Comparison of ENCODE assay signal across 8 cellular contexts in the genomic region with DNA sequence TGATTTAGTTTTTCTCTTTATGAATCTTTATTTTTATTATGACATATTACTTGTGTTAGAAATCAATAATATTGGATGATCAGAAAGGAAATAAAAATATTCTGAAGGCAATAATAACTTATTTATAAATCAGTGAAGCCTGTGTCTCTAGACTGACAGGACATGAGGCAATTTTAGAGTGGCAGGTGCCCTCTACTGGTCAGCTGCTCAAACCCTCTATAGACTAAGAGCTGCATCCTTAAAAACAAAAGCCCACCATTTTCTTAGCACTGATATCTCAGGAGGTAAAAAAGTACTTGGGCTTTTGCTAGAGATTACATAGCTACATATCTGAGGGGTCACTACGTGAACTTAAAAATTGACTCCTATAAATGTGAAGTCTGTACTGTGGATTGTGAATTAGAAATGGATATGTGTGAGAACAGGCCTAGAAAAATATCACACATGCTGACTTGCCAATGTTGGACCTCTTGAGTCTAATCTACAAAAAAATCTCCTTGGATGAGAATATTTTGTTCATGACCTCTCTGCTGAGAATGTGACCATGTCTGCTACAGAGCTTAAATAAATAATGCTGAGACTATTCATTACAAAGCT.
DNase-seq lines count a peak whose midpoint lies in the region; TF ChIP-seq lines count a peak whose summit lies in the region.
"Had no signal": no experiment of that assay in that cellular context is flagged by ENCODE, and none has a peak within 500 bp of the region (broad histone marks: within the 10 kb centered on the region; RNA-seq: fewer than 3 reads in every experiment).

No MANE protein-coding gene starts in this region.

- no peak overlapping the region for H3K27ac ChIP-seq in tibial artery

- H3K36me3 Mint-ChIP-seq in activated naive CD4-positive, alpha-beta T cell treated with anti-CD3 and anti-CD28 coated beads, Interleukin-2, amount 10 ng/mL, durations not matched to agents 7 days and 5 days, result no peaks in the 10 kb centered on the region

- no peaks in the 10 kb centered on the region for H3K9me3 ChIP-seq in tibial artery

- intact Hi-C loops in tibial artery (cut with DNase I; ENCODE audit: low total_unique reads), result loop anchor here (10.0 kb wide), 1 partner anchor 710 kb away; no protein-coding TSS in a partner anchor

- DNase-seq in GM06990 (ENCODE audit: extremely low read depth, insufficient read length) (no peak), MV-4-11 (lab: John Stamatoyannopoulos, UW) (peak; percentile 13), astrocyte of the cerebellum (ENCODE audit: low read depth) (no peak), iPS-NIHi7 (ENCODE audit: extremely low spot score) (peak; percentile 53), tibial artery (peak in 1 of 2 donors; percentile 30)
- no peak for DNase-seq in activated naive CD4-positive, alpha-beta T cell treated with anti-CD3 and anti-CD28 coated beads, Interleukin-2, amount 10 ng/mL, durations not matched to agents 7 days and 5 days
- DNase-seq in stimulated activated CD4-positive, alpha-beta T cell treated with anti-CD3 and anti-CD28 coated beads, Interleukin-1b, Interleukin-23, amount 100 ng/mL, for 48 hours, result no peak

- CTCF ChIA-PET in activated naive CD4-positive, alpha-beta T cell treated with anti-CD3 and anti-CD28 coated beads, Interleukin-2, amount 10 ng/mL, durations not matched to agents 7 days and 5 days (lab: Charles Lee), result interaction anchor here (0.6 to 0.8 kb wide), 3 partner anchors 711 to 714 kb away, joined by 3 to 5 read pairs (median 5); no protein-coding TSS in a partner anchor

- TF ChIP-seq CTCF in GM06990 (IDR thresholded peaks at IDR 0.05; ENCODE audit: insufficient read depth, low read length, poor library complexity, severe bottlenecking) (peak; percentile 31), astrocyte of the cerebellum (IDR thresholded peaks at IDR 0.05; ENCODE audit: low read depth, low read length, missing control alignments) (peak; percentile 85), tibial artery (IDR thresholded peaks at IDR 0.05) (peak; percentile 54 to 55)

- peaks cover 2% of the 10 kb centered on the region for H3K9me3 Mint-ChIP-seq in activated naive CD4-positive, alpha-beta T cell treated with anti-CD3 and anti-CD28 coated beads, Interleukin-2, amount 10 ng/mL, durations not matched to agents 7 days and 5 days
- H3K9me3 Mint-ChIP-seq: T-helper 1 cell treated with Interleukin-12 subunit alpha and Interleukin-12 subunit beta and Interleukin-4 antibody, amounts not matched to agents 30 μg/mL and 1 μg/mL, for 36 hours had no signal

- no peak overlapping the region for H3K27ac Mint-ChIP-seq in activated naive CD4-positive, alpha-beta T cell treated with anti-CD3 and anti-CD28 coated beads, Interleukin-2, amount 10 ng/mL, durations not matched to agents 7 days and 5 days
- H3K27ac Mint-ChIP-seq: T-helper 1 cell treated with Interleukin-12 subunit alpha and Interleukin-12 subunit beta and Interleukin-4 antibody, amounts not matched to agents 30 μg/mL and 1 μg/mL, for 36 hours had no signal

- no peaks in the 10 kb centered on the region for H3K36me3 ChIP-seq in GM06990 (ENCODE audit: control insufficient read depth, insufficient read depth, low read length)
- no peaks in the 10 kb centered on the region for H3K36me3 ChIP-seq in tibial artery

- H3K27me3 ChIP-seq in GM06990 (replicated peaks; ENCODE audit: control insufficient read depth, insufficient read depth, low read length), result no peaks in the 10 kb centered on the region
- no peaks in the 10 kb centered on the region for H3K27me3 ChIP-seq in tibial artery

- H3K4me3 ChIP-seq in GM06990 (replicated peaks; ENCODE audit: low read depth, low read length) (no peak overlapping the region), astrocyte of the cerebellum (ENCODE audit: low read depth, low read length) (no peak overlapping the region), tibial artery (no peak overlapping the region)

- in situ Hi-C loops in astrocyte of the cerebellum (cut with HindIII; ENCODE audit: low sequenced_read_pairs), result loop anchor here (25.0 kb wide), 1 partner anchor 773 kb away; no protein-coding TSS in a partner anchor

- H3K4me1 Mint-ChIP-seq in activated naive CD4-positive, alpha-beta T cell treated with anti-CD3 and anti-CD28 coated beads, Interleukin-2, amount 10 ng/mL, durations not matched to agents 7 days and 5 days, result no peaks in the 10 kb centered on the region

- H3K4me3 Mint-ChIP-seq in activated naive CD4-positive, alpha-beta T cell treated with anti-CD3 and anti-CD28 coated beads, Interleukin-2, amount 10 ng/mL, durations not matched to agents 7 days and 5 days, result no peak overlapping the region
- H3K4me3 Mint-ChIP-seq: T-helper 1 cell treated with Interleukin-12 subunit alpha and Interleukin-12 subunit beta and Interleukin-4 antibody, amounts not matched to agents 30 μg/mL and 1 μg/mL, for 36 hours had no signal

- H3K4me1 ChIP-seq in tibial artery, result peaks cover 0 to 21% (median 5%) of the 10 kb centered on the region in 4 donors

- no peaks in the 10 kb centered on the region for H3K27me3 Mint-ChIP-seq in activated naive CD4-positive, alpha-beta T cell treated with anti-CD3 and anti-CD28 coated beads, Interleukin-2, amount 10 ng/mL, durations not matched to agents 7 days and 5 days

Comparison
In these comparisons a context has a peak if more than half of its experiments do, and no peak if none do; other contexts are left out.
1. DNase-seq: peak in MV-4-11 (single experiment) and iPS-NIHi7 (single experiment); none in GM06990 (single experiment), astrocyte of the cerebellum (single experiment), activated naive CD4-positive, alpha-beta T cell treated with anti-CD3 and anti-CD28 coated beads, Interleukin-2, amount 10 ng/mL, durations not matched to agents 7 days and 5 days (single experiment) and stimulated activated CD4-positive, alpha-beta T cell treated with anti-CD3 and anti-CD28 coated beads, Interleukin-1b, Interleukin-23, amount 100 ng/mL, for 48 hours (single experiment).
2. CTCF ChIP-seq: peak in every context shown above with its lines; median percentile 85 in astrocyte of the cerebellum; 54 in tibial artery; 31 in GM06990.